1 cellular context compared by ENCODE assay signal in genomic region chr10:78894089-78894840, GRCh38.
TF ChIP-seq lines count a peak whose summit lies in the region.

No MANE protein-coding gene starts in this region.

TF ChIP-seq in SK-N-SH, 30 proteins besides CTCF, POLR2A, EP300 and RAD21 (continued from another document):
- TF ChIP-seq RFX5 (IDR thresholded peaks at IDR 0.05; ENCODE audit: low read length) (no peak), POLR2AphosphoS5 (IDR thresholded peaks at IDR 0.05; ENCODE audit: low read depth, low read length) (no peak), ELF1 (IDR thresholded peaks at IDR 0.05) (no peak), NRF1 (IDR thresholded peaks at IDR 0.05; ENCODE audit: low read depth, low read length) (no peak), JUND (IDR thresholded peaks at IDR 0.05) (no peak), CHD2 (IDR thresholded peaks at IDR 0.05; ENCODE audit: low read length, partially characterized antibody) (no peak)
